In the genomic region with DNA sequence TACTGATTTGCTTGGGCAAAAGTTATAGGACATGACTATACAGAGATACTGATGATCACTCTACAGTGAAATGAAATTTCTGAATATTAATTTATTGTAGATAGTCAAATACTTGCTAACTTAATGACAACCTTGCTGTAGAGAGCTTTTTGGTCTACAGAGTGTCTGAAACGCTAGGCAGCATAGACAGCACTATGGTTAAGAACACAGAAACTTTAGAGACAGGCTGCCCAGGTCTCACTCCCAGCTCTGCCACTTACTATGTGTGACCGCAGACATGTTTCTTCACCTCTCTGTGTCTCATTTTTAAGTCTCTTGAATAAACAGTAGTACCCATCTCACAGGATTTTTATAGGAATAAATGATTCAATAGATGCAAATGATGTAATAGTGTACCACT, we compare ENCODE assay signal across 29 cellular contexts.
"Had no signal": no experiment of that assay in that cellular context is flagged by ENCODE, and none has a peak within 500 bp of the region (broad histone marks: within the 10 kb centered on the region; RNA-seq: fewer than 3 reads in every experiment).

No MANE protein-coding gene starts in this region.

- H3K27me3 ChIP-seq: SJSA1 had no signal

- H3K36me3 Mint-ChIP-seq: activated naive CD4-positive, alpha-beta T cell treated with anti-CD3 and anti-CD28 coated beads, Interleukin-2, amount 10 ng/mL, durations not matched to agents 7 days and 5 days; activated naive CD8-positive, alpha-beta T cell treated with anti-CD3 and anti-CD28 coated beads for 36 hours; T-cell had no signal

- H3K27me3 Mint-ChIP-seq: activated naive CD4-positive, alpha-beta T cell treated with anti-CD3 and anti-CD28 coated beads, Interleukin-2, amount 10 ng/mL, durations not matched to agents 7 days and 5 days; activated T-helper 17 cell treated with anti-CD3 and anti-CD28 coated beads, Interleukin-2, amount 50 U/mL, for 72 hours had no signal

- H3K9me3 Mint-ChIP-seq: activated CD4-positive, alpha-beta memory T cell treated with anti-CD3 and anti-CD28 coated beads, Interleukin-2, amount 10 ng/mL, durations not matched to agents 7 days and 5 days; activated CD4-positive, alpha-beta T cell treated with anti-CD3 and anti-CD28 coated beads, Interleukin-2, amount 10 ng/mL, durations not matched to agents 7 days and 5 days; activated naive CD4-positive, alpha-beta T cell treated with anti-CD3 and anti-CD28 coated beads, Interleukin-2, amount 10 ng/mL, durations not matched to agents 7 days and 5 days; activated naive CD8-positive, alpha-beta T cell treated with anti-CD3 and anti-CD28 coated beads for 36 hours; activated T-helper 17 cell treated with anti-CD3 and anti-CD28 coated beads, Interleukin-2, amount 50 U/mL, for 72 hours; T-cell had no signal

- H3K4me1 Mint-ChIP-seq: activated CD4-positive, alpha-beta memory T cell treated with anti-CD3 and anti-CD28 coated beads, Interleukin-2, amount 10 ng/mL, durations not matched to agents 7 days and 5 days; activated CD4-positive, alpha-beta T cell treated with anti-CD3 and anti-CD28 coated beads, Interleukin-2, amount 10 ng/mL, durations not matched to agents 7 days and 5 days; activated naive CD4-positive, alpha-beta T cell treated with anti-CD3 and anti-CD28 coated beads, Interleukin-2, amount 10 ng/mL, durations not matched to agents 7 days and 5 days; activated naive CD8-positive, alpha-beta T cell treated with anti-CD3 and anti-CD28 coated beads for 36 hours; activated T-helper 17 cell treated with anti-CD3 and anti-CD28 coated beads, Interleukin-2, amount 50 U/mL, for 72 hours; T-cell had no signal

- H3K27ac Mint-ChIP-seq: activated CD4-positive, alpha-beta memory T cell treated with anti-CD3 and anti-CD28 coated beads, Interleukin-2, amount 10 ng/mL, durations not matched to agents 7 days and 5 days; activated CD4-positive, alpha-beta T cell treated with anti-CD3 and anti-CD28 coated beads, Interleukin-2, amount 10 ng/mL, durations not matched to agents 7 days and 5 days; activated naive CD4-positive, alpha-beta T cell treated with anti-CD3 and anti-CD28 coated beads, Interleukin-2, amount 10 ng/mL, durations not matched to agents 7 days and 5 days; activated naive CD8-positive, alpha-beta T cell treated with anti-CD3 and anti-CD28 coated beads for 36 hours; activated T-helper 17 cell treated with anti-CD3 and anti-CD28 coated beads, Interleukin-2, amount 50 U/mL, for 72 hours; T-cell had no signal

- H3K27ac ChIP-seq: KMS-11, SJSA1, VCaP had no signal

- H3K9me3 ChIP-seq: SJSA1 had no signal

- H3K4me3 ChIP-seq: SJSA1 had no signal

- H3K9ac ChIP-seq: KMS-11 had no signal

- H3K4me3 Mint-ChIP-seq: activated CD4-positive, alpha-beta memory T cell treated with anti-CD3 and anti-CD28 coated beads, Interleukin-2, amount 10 ng/mL, durations not matched to agents 7 days and 5 days; activated CD4-positive, alpha-beta T cell treated with anti-CD3 and anti-CD28 coated beads, Interleukin-2, amount 10 ng/mL, durations not matched to agents 7 days and 5 days; activated naive CD4-positive, alpha-beta T cell treated with anti-CD3 and anti-CD28 coated beads, Interleukin-2, amount 10 ng/mL, durations not matched to agents 7 days and 5 days; activated naive CD8-positive, alpha-beta T cell treated with anti-CD3 and anti-CD28 coated beads for 36 hours; activated T-helper 17 cell treated with anti-CD3 and anti-CD28 coated beads, Interleukin-2, amount 50 U/mL, for 72 hours; T-cell had no signal

- DNase-seq: activated CD4-positive, alpha-beta memory T cell treated with anti-CD3 and anti-CD28 coated beads, Interleukin-2, amount 10 ng/mL, durations not matched to agents 7 days and 5 days; activated CD4-positive, alpha-beta T cell treated with anti-CD3 and anti-CD28 coated beads, Interleukin-2, amount 10 ng/mL, durations not matched to agents 7 days and 5 days; activated CD4-positive, CD25-positive, alpha-beta regulatory T cell; activated gamma-delta T cell treated with Interleukin-2 at 50 U/mL for 16 hours; activated naive CD4-positive, alpha-beta T cell treated with anti-CD3 and anti-CD28 coated beads, Interleukin-2, amount 10 ng/mL, durations not matched to agents 7 days and 5 days; activated naive CD8-positive, alpha-beta T cell treated with anti-CD3 and anti-CD28 coated beads for 36 hours; activated T-cell treated with anti-CD3 and anti-CD28 coated beads for 4 hours; activated T-cell treated with anti-CD3 and anti-CD28 coated beads, Interleukin-2, amount 50 U/mL, for 48 hours; aorta; central memory CD4-positive, alpha-beta T cell; NCI-H1092 treated with DMSO at 0.1 percent for 48 hours; NCI-H1417 treated with DMSO at 0.1 percent for 48 hours; NCI-H1694; NCI-H2029; NCI-H2107; NCI-H2171 treated with DMSO at 0.1 percent for 48 hours; NCI-H226; NCI-H774; OCI-M1; Right ventricle myocardium superior; RPMI8226; T-cell; T-helper 2 cell had no signal

- H3K4me1 ChIP-seq: SJSA1 had no signal

- H3K4me2 ChIP-seq: KMS-11 had no signal

- H3K36me3 ChIP-seq: SJSA1 had no signal

- ATAC-seq: activated T-helper 17 cell treated with anti-CD3 and anti-CD28 coated beads, Interleukin-2, amount 50 U/mL, for 72 hours; Panc1; SK-N-SH treated with all-trans-retinoic acid at 6 μM for 48 hours; T-cell had no signal
